ENCODE assay signal across 9 cellular contexts in genomic region chr15:90211440-90212168, GRCh38. TPM values are rescaled to one million over a fixed set of nuclear protein-coding genes. Genes with fewer than 3 reads are reported as not detected.
DNase-seq lines count a peak whose midpoint lies in the region; ATAC-seq and TF ChIP-seq lines count a peak whose summit lies in the region.
"Had no signal": no experiment of that assay in that cellular context is flagged by ENCODE, and none has a peak within 500 bp of the region (broad histone marks: within the 10 kb centered on the region; RNA-seq: fewer than 3 reads in every experiment).

No MANE protein-coding gene starts in this region.

- H3K36me3 ChIP-seq in right lobe of liver (no peaks in the 10 kb centered on the region), upper lobe of left lung (peaks cover 0 to 22% (median 2%) of the 10 kb centered on the region in 4 donors)

- TF ChIP-seq POLR2A in right lobe of liver (IDR thresholded peaks at IDR 0.05) = no peak
- no peak for TF ChIP-seq POLR2A in upper lobe of left lung (IDR thresholded peaks at IDR 0.05)

- peaks cover 0 to 46% (median 7%) of the 10 kb centered on the region in 4 donors for H3K4me1 ChIP-seq in right lobe of liver
- peaks cover 26 to 52% (median 33%) of the 10 kb centered on the region in 4 donors for H3K4me1 ChIP-seq in upper lobe of left lung

- no peak for TF ChIP-seq EP300 in upper lobe of left lung (IDR thresholded peaks at IDR 0.05)

- H3K27ac ChIP-seq in coronary artery (peak overlapping the region in 1 of 2 donors; percentile 58), right lobe of liver (peak overlapping the region in 1 of 3 donors; percentile 29), upper lobe of left lung (peak overlapping the region; percentile 28 to 77 (median 58)), caudate nucleus (ENCODE audit: low read depth, low read length) (no peak overlapping the region)

- intact Hi-C loops in right lobe of liver (cut with DNase I) = loop anchor here (10.0 kb wide), 1 partner anchor 47 kb away; no protein-coding TSS in a partner anchor

- DNase-seq in LoVo (ENCODE audit: low spot score) = peak; percentile 96
- no peak for DNase-seq in coronary artery (ENCODE audit: low spot score)
- DNase-seq in right lobe of liver = peak in 1 of 3 donors; percentile 58
- peak in 1 of 2 donors; percentile 69 for DNase-seq in upper lobe of left lung
- DNase-seq in NCI-H2171 treated with DMSO at 0.1 percent for 48 hours (lab: John Stamatoyannopoulos, UW) = no peak
- no peak for DNase-seq in caudate nucleus (lab: John Stamatoyannopoulos, UW)
- no peak for DNase-seq in DMS53 treated with DMSO at 0.1 percent for 48 hours (lab: John Stamatoyannopoulos, UW; ENCODE audit: unreplicated experiment)
- DNase-seq: NCI-H446 had no signal

- WGBS in right lobe of liver (ENCODE audit: insufficient coverage, low coverage, low lambda C conversion rate, missing lambda C conversion rate) = 65% methylated on average over 8 of the region's 13 CpGs
- WGBS in upper lobe of left lung, 2 donors = 43 to 59% methylated on average over 4 to 11 of the region's 13 CpGs

- H3K27me3 ChIP-seq in right lobe of liver (no peaks in the 10 kb centered on the region), upper lobe of left lung (no peaks in the 10 kb centered on the region)

- H3K4me3 ChIP-seq in coronary artery (peak overlapping the region; percentile 30), right lobe of liver (no peak overlapping the region), upper lobe of left lung (no peak overlapping the region)

- H3K9me3 ChIP-seq in right lobe of liver (no peaks in the 10 kb centered on the region), upper lobe of left lung (no peaks in the 10 kb centered on the region)

- ATAC-seq in right lobe of liver = peak; percentile 31 to 73 (median 52)
- ATAC-seq in upper lobe of left lung (ENCODE audit: low FRiP score in 2 of 2) = peak; percentile 38 to 75
- no peak for ATAC-seq in GM18498 (IDR thresholded peaks at IDR 0.05; ENCODE audit: unreplicated experiment)

- no peak for TF ChIP-seq CTCF in coronary artery (IDR thresholded peaks at IDR 0.05)
- TF ChIP-seq CTCF in right lobe of liver (IDR thresholded peaks at IDR 0.05) = no peak
- no peak for TF ChIP-seq CTCF in upper lobe of left lung (IDR thresholded peaks at IDR 0.05)

RNA-seq across cellular contexts. Expression of gene SEMA4B, which starts 10.5 kb away (rescaled TPM):
- total RNA-seq in right lobe of liver = 10 to 100 TPM; 17.1 to 67.7 (median 20.3) TPM
- total RNA-seq in upper lobe of left lung = 10 to 100 TPM; 47.6 to 81.3 (median 55.9) TPM

RNA-seq across cellular contexts. Expression of gene CIB1, which starts 22.1 kb away (rescaled TPM):
- 10 to 100 TPM; 43.4 to 83.0 (median 51.0) TPM for total RNA-seq in right lobe of liver
- total RNA-seq in upper lobe of left lung = 10 to 100 TPM; 40.9 to 89.6 (median 75.5) TPM

RNA-seq across cellular contexts. Expression of gene GDPGP1, which starts 22.4 kb away (rescaled TPM):
- total RNA-seq in right lobe of liver = 10 to 100 TPM in 2 of 6 experiments, 1 to 10 TPM in 4; 3.6 to 13.6 (median 7.3) TPM
- total RNA-seq in upper lobe of left lung = 10 to 100 TPM in 3 of 6 donors, 1 to 10 TPM in 3; 7.2 to 27.2 (median 10.3) TPM

RNA-seq across cellular contexts. Expression of gene TTLL13, which starts 37.8 kb away (rescaled TPM):
- total RNA-seq in right lobe of liver = under 1 TPM in 2 of 6 experiments, not detected in 4; 0.13 to 0.46 TPM
- total RNA-seq in upper lobe of left lung = under 1 TPM in 3 of 6 donors, not detected in 3; 0.39 to 0.89 (median 0.49) TPM

RNA-seq across cellular contexts. Expression of gene NGRN, which starts 53.9 kb away (rescaled TPM):
- total RNA-seq in right lobe of liver = 10 to 100 TPM; 24.0 to 29.5 (median 26.4) TPM
- 10 to 100 TPM; 35.6 to 74.2 (median 62.6) TPM for total RNA-seq in upper lobe of left lung
